Comparison of ENCODE assay signal across 1 cellular context in genomic region chr7:44575054-44575453, GRCh38.
TF ChIP-seq lines count a peak whose summit lies in the region.

No MANE protein-coding gene starts in this region.

TF ChIP-seq in A549, 52 proteins besides CTCF, POLR2A, EP300 and RAD21 (continued from another document):
- TF ChIP-seq E2F6 (IDR thresholded peaks at IDR 0.05; ENCODE audit: borderline replicate concordance, low read depth) (no peak), KDM1A (IDR thresholded peaks at IDR 0.05; ENCODE audit: low read depth) (no peak), USF2 (IDR thresholded peaks at IDR 0.05) (no peak), JUN (IDR thresholded peaks at IDR 0.05) (no peak), MAFK (IDR thresholded peaks at IDR 0.05; ENCODE audit: partially characterized antibody) (no peak), HOXB5 (CRISPR knock-in tag; IDR thresholded peaks at IDR 0.05) (no peak), PHF8 (IDR thresholded peaks at IDR 0.05; ENCODE audit: borderline replicate concordance, low read depth) (no peak), RFX5 (IDR thresholded peaks at IDR 0.05) (no peak), CEBPB (IDR thresholded peaks at IDR 0.05) (no peak)
- TF ChIP-seq, protein P1, sequence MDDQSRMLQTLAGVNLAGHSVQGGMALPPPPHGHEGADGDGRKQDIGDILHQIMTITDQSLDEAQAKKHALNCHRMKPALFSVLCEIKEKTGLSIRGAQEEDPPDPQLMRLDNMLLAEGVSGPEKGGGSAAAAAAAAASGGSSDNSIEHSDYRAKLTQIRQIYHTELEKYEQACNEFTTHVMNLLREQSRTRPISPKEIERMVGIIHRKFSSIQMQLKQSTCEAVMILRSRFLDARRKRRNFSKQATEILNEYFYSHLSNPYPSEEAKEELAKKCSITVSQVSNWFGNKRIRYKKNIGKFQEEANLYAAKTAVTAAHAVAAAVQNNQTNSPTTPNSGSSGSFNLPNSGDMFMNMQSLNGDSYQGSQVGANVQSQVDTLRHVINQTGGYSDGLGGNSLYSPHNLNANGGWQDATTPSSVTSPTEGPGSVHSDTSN (IDR thresholded peaks at IDR 0.05): no peak
- TF ChIP-seq, protein P2, sequence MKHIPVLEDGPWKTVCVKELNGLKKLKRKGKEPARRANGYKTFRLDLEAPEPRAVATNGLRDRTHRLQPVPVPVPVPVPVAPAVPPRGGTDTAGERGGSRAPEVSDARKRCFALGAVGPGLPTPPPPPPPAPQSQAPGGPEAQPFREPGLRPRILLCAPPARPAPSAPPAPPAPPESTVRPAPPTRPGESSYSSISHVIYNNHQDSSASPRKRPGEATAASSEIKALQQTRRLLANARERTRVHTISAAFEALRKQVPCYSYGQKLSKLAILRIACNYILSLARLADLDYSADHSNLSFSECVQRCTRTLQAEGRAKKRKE (CRISPR knock-in tag; IDR thresholded peaks at IDR 0.05; ENCODE audit: low read depth): no peak
